In genomic region chr2:218671654-218672566, GRCh38 we compare ENCODE assay signal across 8 cellular contexts. TPM values are rescaled to one million over a fixed set of nuclear protein-coding genes. Genes with fewer than 3 reads are reported as not detected.
A peak's percentile ranks its signal among the peaks of the same experiment; 100 is the strongest.
DNase-seq lines count a peak whose midpoint lies in the region; ATAC-seq and TF ChIP-seq lines count a peak whose summit lies in the region.

TSS of gene RNF25 (minus strand) at chr2:218672002. CDS start at chr2:218671970, 32 bp downstream.
TSS of gene STK36 (plus strand) at chr2:218672086. CDS start at chr2:218672830, 744 bp downstream.

- intact Hi-C loops in testis (cut with DNase I; ENCODE audit: low total_unique reads), result no loop called here

- H3K27ac Mint-ChIP-seq in activated naive CD4-positive, alpha-beta T cell treated with anti-CD3 and anti-CD28 coated beads, Interleukin-2, amount 50 U/mL, for 72 hours, result peak within 1 kb of the TSS; percentile 95 to 99

- H3K4me1 ChIP-seq in osteoblast (ENCODE audit: insufficient read depth, low read length) (peaks cover 15% of the 10 kb centered on the region), testis (no peaks in the 10 kb centered on the region)

- peaks cover 11 to 18% of the 10 kb centered on the region in 2 donors for H3K36me3 Mint-ChIP-seq in activated naive CD4-positive, alpha-beta T cell treated with anti-CD3 and anti-CD28 coated beads, Interleukin-2, amount 50 U/mL, for 72 hours

- H3K4me2 ChIP-seq in osteoblast (ENCODE audit: insufficient read depth, low read length), result peak within 1 kb of the TSS; percentile 92

- H3K27me3 ChIP-seq in osteoblast (ENCODE audit: insufficient read depth, low read length) (no peaks in the 10 kb centered on the region), testis (no peaks in the 10 kb centered on the region)

- H3K27ac ChIP-seq in osteoblast (ENCODE audit: low read depth, low read length) (peak within 1 kb of the TSS; percentile 93), testis (peak within 1 kb of the TSS; percentile 75)

- H3K36me3 ChIP-seq in osteoblast (ENCODE audit: insufficient read depth, low read length), result peaks cover 36% of the 10 kb centered on the region
- no peaks in the 10 kb centered on the region for H3K36me3 ChIP-seq in testis (ENCODE audit: low read depth, missing control alignments)

- peak within 1 kb of the TSS; percentile 97 for H2AFZ ChIP-seq in osteoblast (ENCODE audit: low read length)

- H3K9me3 ChIP-seq in osteoblast (ENCODE audit: low read depth, low read length) (no peaks in the 10 kb centered on the region), testis (no peaks in the 10 kb centered on the region)

- H3K79me2 ChIP-seq in osteoblast (ENCODE audit: insufficient read depth, low read length), result peaks cover 53% of the 10 kb centered on the region

- no peaks in the 10 kb centered on the region for H3K9me3 Mint-ChIP-seq in activated naive CD4-positive, alpha-beta T cell treated with anti-CD3 and anti-CD28 coated beads, Interleukin-2, amount 50 U/mL, for 72 hours

- peak within 1 kb of the TSS; percentile 83 for H3K4me3 ChIP-seq in GM08714 (ENCODE audit: low read length)
- H3K4me3 ChIP-seq in osteoblast (ENCODE audit: insufficient read depth, low read length), result peak within 1 kb of the TSS; percentile 84
- peak within 1 kb of the TSS; percentile 73 to 91 for H3K4me3 ChIP-seq in testis

- H4K20me1 ChIP-seq in osteoblast (ENCODE audit: insufficient read depth, low read length), result peaks cover 18% of the 10 kb centered on the region

- WGBS in testis, 2 donors, result 1% methylated on average over 45 to 49 of the region's 49 CpGs

- peak; percentile 95 for ATAC-seq in HG02571 (IDR thresholded peaks at IDR 0.05; ENCODE audit: unreplicated experiment)
- peak; percentile 97 to 99 for ATAC-seq in activated naive CD4-positive, alpha-beta T cell treated with anti-CD3 and anti-CD28 coated beads, Interleukin-2, amount 50 U/mL, for 72 hours

- DNase-seq in NCI-H1048 (lab: John Stamatoyannopoulos, UW) (peak; percentile 69), SKM-1 treated with dmso at 0.1 percent for 144 hours (lab: John Stamatoyannopoulos, UW; ENCODE audit: unreplicated experiment) (peak; percentile 77), glomerular visceral epithelial cell (ENCODE audit: extremely low spot score) (peak; percentile 90), osteoblast (ENCODE audit: insufficient read length, low spot score, missing footprints) (peak; percentile 96), testis (peak; percentile 95)
- DNase-seq in activated naive CD4-positive, alpha-beta T cell treated with anti-CD3 and anti-CD28 coated beads, Interleukin-2, amount 50 U/mL, for 72 hours (ENCODE audit: low spot score in 2 of 2), result peak; percentile 76 to 79

- no peak for TF ChIP-seq POLR2A in testis (IDR thresholded peaks at IDR 0.05)

- TF ChIP-seq CTCF in osteoblast (IDR thresholded peaks at IDR 0.05; ENCODE audit: extremely low read depth, low read depth, low read length), result no peak
- TF ChIP-seq CTCF in testis (IDR thresholded peaks at IDR 0.05), result no peak

RNA-seq across cellular contexts. Expression of gene RNF25, which starts in this region (rescaled TPM):
- 10 to 100 TPM; 12.3 to 22.9 TPM for total RNA-seq in activated naive CD4-positive, alpha-beta T cell treated with anti-CD3 and anti-CD28 coated beads, Interleukin-2, amount 50 U/mL, for 72 hours
- total RNA-seq in osteoblast (32.4 and 41.6 TPM in 2 replicates), testis (10 to 100 TPM; 26.0 to 36.0 TPM)
- polyA plus RNA-seq in testis (ENCODE audit: insufficient read depth, low read depth, low replicate concordance), result 57.8 TPM

RNA-seq across cellular contexts. Expression of gene STK36, which starts in this region (rescaled TPM):
- 10 to 100 TPM; 16.5 to 22.5 TPM for total RNA-seq in activated naive CD4-positive, alpha-beta T cell treated with anti-CD3 and anti-CD28 coated beads, Interleukin-2, amount 50 U/mL, for 72 hours
- 25.7 and 30.6 TPM in 2 replicates for total RNA-seq in osteoblast
- total RNA-seq in testis, result 100 to 1,000 TPM; 168 to 186 TPM
- polyA plus RNA-seq in testis (ENCODE audit: insufficient read depth, low read depth, low replicate concordance), result 153 TPM

Comparison
In these comparisons a context has a peak if more than half of its experiments do, and no peak if none do; other contexts are left out.
1. Peak in every context shown above with its lines: DNase-seq, ATAC-seq, H3K4me3 ChIP-seq and H3K27ac ChIP-seq.